In genomic region chr2:86809481-86810121, GRCh38 we compare ENCODE assay signal across 18 cellular contexts. TPM values are rescaled to one million over a fixed set of nuclear protein-coding genes. Genes with fewer than 3 reads are reported as not detected.
A peak's percentile ranks its signal among the peaks of the same experiment; 100 is the strongest.
DNase-seq lines count a peak whose midpoint lies in the region; ATAC-seq, FAIRE-seq and TF ChIP-seq lines count a peak whose summit lies in the region.
"Had no signal": no experiment of that assay in that cellular context is flagged by ENCODE, and none has a peak within 500 bp of the region (broad histone marks: within the 10 kb centered on the region; RNA-seq: fewer than 3 reads in every experiment).

No MANE protein-coding gene starts in this region.

- H3K27ac ChIP-seq in endothelial cell of umbilical vein (ENCODE audit: insufficient read depth, low read depth, low read length): no peak overlapping the region
- H3K27ac ChIP-seq in spleen: peak overlapping the region in 7 of 8 donors; percentile 3 to 83 (median 76)
- H3K27ac ChIP-seq: coronary artery, foreskin keratinocyte, right lobe of liver, tibial artery, WERI-Rb-1 had no signal

- 13 to 27% (median 18%) methylated on average over 39 to 43 of the region's 43 CpGs for WGBS in spleen, 5 donors
- WGBS in lower leg skin, 2 donors: 35 to 41% methylated on average over 37 to 43 of the region's 43 CpGs

- CTCF ChIA-PET in activated CD8-positive, alpha-beta T cell treated with anti-CD3 and anti-CD28 coated beads, Interleukin-2, amount 10 ng/mL, durations not matched to agents 7 days and 5 days (lab: Charles Lee): interaction anchor here (0.6 to 8.7 kb wide), 5 partner anchors 14 to 52 kb away, joined by 3 to 243 read pairs (median 82); partner anchors contain the start of gene CD8A
- CTCF ChIA-PET in endothelial cell of umbilical vein (lab: Charles Lee): no interaction called here

- dilution Hi-C loops in endothelial cell of umbilical vein (cut with MboI; ENCODE audit: extremely low pct_ligation_motif_present, low sequenced_read_pairs): no loop called here

- no TSS peak for BruUV-seq in endothelial cell of umbilical vein (replicated peaks; lab: Mats Ljungman, UMichigan)

- POLR2A ChIA-PET in activated CD8-positive, alpha-beta T cell treated with anti-CD3 and anti-CD28 coated beads, Interleukin-2, amount 10 ng/mL, durations not matched to agents 7 days and 5 days (lab: Charles Lee): interaction anchor here (0.6 to 12.2 kb wide), 7 partner anchors 15 to 547 kb away, joined by 3 to 329 read pairs (median 5); partner anchors contain the start of gene CD8A
- POLR2A ChIA-PET in endothelial cell of umbilical vein (lab: Charles Lee): no interaction called here

- no peaks in the 10 kb centered on the region for H3K79me2 ChIP-seq in endothelial cell of umbilical vein (ENCODE audit: control insufficient read depth, insufficient read depth, low read length)

- no peak overlapping the region for H3K9ac ChIP-seq in endothelial cell of umbilical vein (replicated peaks; ENCODE audit: extremely low read depth, insufficient read depth, low read length)

- no peaks in the 10 kb centered on the region for H3K9me3 Mint-ChIP-seq in activated CD8-positive, alpha-beta T cell treated with anti-CD3 and anti-CD28 coated beads, Interleukin-2, amount 10 ng/mL, durations not matched to agents 7 days and 5 days (ENCODE audit: insufficient read depth)
- H3K9me3 Mint-ChIP-seq: activated naive CD4-positive, alpha-beta T cell treated with anti-CD3 and anti-CD28 coated beads, Interleukin-2, amount 10 ng/mL, durations not matched to agents 7 days and 5 days had no signal

- H3K4me2 ChIP-seq in endothelial cell of umbilical vein (ENCODE audit: insufficient read depth, low read length): no peak overlapping the region

- H3K9me3 ChIP-seq in endothelial cell of umbilical vein (replicated peaks; ENCODE audit: control insufficient read depth, insufficient read depth, low read length) (no peaks in the 10 kb centered on the region), spleen (no peaks in the 10 kb centered on the region)
- H3K9me3 ChIP-seq: right lobe of liver, tibial artery had no signal

- peaks cover 49% of the 10 kb centered on the region for H3K36me3 Mint-ChIP-seq in activated CD8-positive, alpha-beta T cell treated with anti-CD3 and anti-CD28 coated beads, Interleukin-2, amount 10 ng/mL, durations not matched to agents 7 days and 5 days (ENCODE audit: low read depth)
- H3K36me3 Mint-ChIP-seq: activated naive CD4-positive, alpha-beta T cell treated with anti-CD3 and anti-CD28 coated beads, Interleukin-2, amount 10 ng/mL, durations not matched to agents 7 days and 5 days had no signal

- H3K4me1 Mint-ChIP-seq in activated CD8-positive, alpha-beta T cell treated with anti-CD3 and anti-CD28 coated beads, Interleukin-2, amount 10 ng/mL, durations not matched to agents 7 days and 5 days (ENCODE audit: low read depth): peaks cover 51% of the 10 kb centered on the region

- peak; percentile 12 for ATAC-seq in activated CD8-positive, alpha-beta T cell treated with anti-CD3 and anti-CD28 coated beads, Interleukin-2, amount 10 ng/mL, durations not matched to agents 7 days and 5 days

- H3K4me3 ChIP-seq in H7 (ENCODE audit: insufficient read depth, low read depth, low read length) (no peak overlapping the region), endothelial cell of umbilical vein (replicated peaks in 1 of 3; ENCODE audit: insufficient read depth in 1 of 3, low read depth in 1 of 3, low read length in 3 of 3) (no peak overlapping the region), spleen (peak overlapping the region; percentile 7 to 71 (median 42)), lower leg skin (ENCODE audit: low read depth, poor library complexity, severe bottlenecking) (no peak overlapping the region)
- H3K4me3 ChIP-seq: coronary artery, right lobe of liver, tibial artery had no signal

- peak overlapping the region; percentile 94 for H3K27ac Mint-ChIP-seq in activated CD8-positive, alpha-beta T cell treated with anti-CD3 and anti-CD28 coated beads, Interleukin-2, amount 10 ng/mL, durations not matched to agents 7 days and 5 days
- H3K27ac Mint-ChIP-seq: activated naive CD4-positive, alpha-beta T cell treated with anti-CD3 and anti-CD28 coated beads, Interleukin-2, amount 10 ng/mL, durations not matched to agents 7 days and 5 days had no signal

- peak overlapping the region; percentile 93 for H3K4me3 Mint-ChIP-seq in activated CD8-positive, alpha-beta T cell treated with anti-CD3 and anti-CD28 coated beads, Interleukin-2, amount 10 ng/mL, durations not matched to agents 7 days and 5 days

- intact Hi-C loops in endothelial cell of umbilical vein (cut with micrococcal nuclease) (no loop called here), spleen (cut with DNase I; ENCODE audit: low total_unique reads) (no loop called here), lower leg skin (cut with DNase I; ENCODE audit: low total_unique reads) (no loop called here)

- H3K4me1 ChIP-seq in endothelial cell of umbilical vein (ENCODE audit: control insufficient read depth, extremely low read depth, insufficient read depth, low read length): no peaks in the 10 kb centered on the region
- peaks cover 4 to 42% (median 34%) of the 10 kb centered on the region in 6 donors for H3K4me1 ChIP-seq in spleen
- H3K4me1 ChIP-seq: foreskin keratinocyte had no signal

- H3K36me3 ChIP-seq in H7 (replicated peaks; ENCODE audit: control insufficient read depth, insufficient read depth, low read length): no peaks in the 10 kb centered on the region
- no peaks in the 10 kb centered on the region for H3K36me3 ChIP-seq in endothelial cell of umbilical vein (ENCODE audit: control insufficient read depth in 2 of 2, extremely low read depth in 1 of 2, insufficient read depth in 2 of 2, low read length in 2 of 2)
- H3K36me3 ChIP-seq in spleen: no peaks in the 10 kb centered on the region
- H3K36me3 ChIP-seq: right lobe of liver, tibial artery, WERI-Rb-1 had no signal

- H2AFZ ChIP-seq in endothelial cell of umbilical vein (ENCODE audit: low read depth, low read length): no peak overlapping the region

- H3K27me3 Mint-ChIP-seq in activated CD8-positive, alpha-beta T cell treated with anti-CD3 and anti-CD28 coated beads, Interleukin-2, amount 10 ng/mL, durations not matched to agents 7 days and 5 days (ENCODE audit: low read depth): no peaks in the 10 kb centered on the region

- TF ChIP-seq POLR2A in endothelial cell of umbilical vein (IDR thresholded peaks at IDR 0.05; ENCODE audit: low read depth, low read length): no peak
- TF ChIP-seq POLR2A in spleen (IDR thresholded peaks at IDR 0.05): no peak
- no peak for TF ChIP-seq POLR2A in lower leg skin (IDR thresholded peaks at IDR 0.05)

- no peaks in the 10 kb centered on the region for H4K20me1 ChIP-seq in endothelial cell of umbilical vein (replicated peaks; ENCODE audit: control insufficient read depth, extremely low read depth, insufficient read depth, low read length)

- no peaks in the 10 kb centered on the region for H3K9me1 ChIP-seq in endothelial cell of umbilical vein (replicated peaks; ENCODE audit: control insufficient read depth, extremely low read depth, insufficient read depth, low read length)

- H3K27me3 ChIP-seq in H7 (ENCODE audit: control insufficient read depth, insufficient read depth, low read length) (peaks cover 12% of the 10 kb centered on the region), endothelial cell of umbilical vein (ENCODE audit: control insufficient read depth in 2 of 2, insufficient read depth in 2 of 2, low read length in 2 of 2) (peaks cover 18 to 29% of the 10 kb centered on the region in 2 experiments), spleen (replicated peaks in 1 of 7) (peaks cover 0 to 43% (median 26%) of the 10 kb centered on the region in 7 donors)

- FAIRE-seq in endothelial cell of umbilical vein (lab: Jason Lieb, UNC): no peak

- DNase-seq in H7 (peak; percentile 43), endothelial cell of umbilical vein (ENCODE audit: low read depth, low spot score) (no peak), spleen (no peak), activated gamma-delta T cell (lab: John Stamatoyannopoulos, UW) (no peak), DMS153 treated with DMSO at 0.1 percent for 48 hours (lab: John Stamatoyannopoulos, UW; ENCODE audit: unreplicated experiment) (no peak), lower leg skin (ENCODE audit: low spot score in 2 of 2) (no peak)
- DNase-seq in activated CD8-positive, alpha-beta T cell treated with anti-CD3 and anti-CD28 coated beads, Interleukin-2, amount 10 ng/mL, durations not matched to agents 7 days and 5 days: peak; percentile 72
- no peak for DNase-seq in activated effector memory CD4-positive, alpha-beta T cell treated with Interleukin-2 at 50 U/mL for 16 hours
- DNase-seq: activated naive CD4-positive, alpha-beta T cell treated with anti-CD3 and anti-CD28 coated beads, Interleukin-2, amount 10 ng/mL, durations not matched to agents 7 days and 5 days; foreskin keratinocyte; Kasumi-1; NCI-H1694; NCI-H69; SHP77; tibial artery; WERI-Rb-1 had no signal

- no peak for TF ChIP-seq CTCF in endothelial cell of umbilical vein (IDR thresholded peaks at IDR 0.05; ENCODE audit: extremely low read depth in 1 of 2, insufficient read depth in 1 of 2, low read depth in 1 of 2, low read length in 2 of 2)
- TF ChIP-seq CTCF in spleen (IDR thresholded peaks at IDR 0.05 in 8 of 11, conservative IDR thresholded peaks at IDR 0.05 in 3 of 11): no peak
- TF ChIP-seq CTCF in lower leg skin (IDR thresholded peaks at IDR 0.05): no peak

RNA-seq across cellular contexts. Expression of gene CD8A, which starts 18.9 kb away (rescaled TPM):
- not detected in 2 replicates for total RNA-seq in H7 (2014; rRNA removed; shearing (Covaris generic))
- 100 to 1,000 TPM; 667 to 675 TPM for total RNA-seq in activated CD8-positive, alpha-beta T cell treated with anti-CD3 and anti-CD28 coated beads, Interleukin-2, amount 10 ng/mL, durations not matched to agents 7 days and 5 days
- total RNA-seq in endothelial cell of umbilical vein (not detected in 2 replicates), spleen (100 to 1,000 TPM in 4 of 7 donors, 10 to 100 TPM in 3; 91.2 to 182 (median 111) TPM), lower leg skin (1 to 10 TPM in 1 of 4 donors, under 1 TPM in 3; 0.49 to 1.9 (median 0.87) TPM)
- polyA plus RNA-seq in endothelial cell of umbilical vein (not detected in 2 replicates), spleen (10 to 100 TPM; 14.2 to 47.8 (median 21.4) TPM)
- not detected in 2 replicates for polyA plus RNA-seq in endothelial cell of umbilical vein (2011; cell fraction: cytosol; rRNA removed)
- not detected in 2 replicates for polyA plus RNA-seq in endothelial cell of umbilical vein (2011; cell fraction: nucleus; rRNA removed)
- polyA plus RNA-seq in endothelial cell of umbilical vein (2012): not detected in 2 replicates
- not detected in 2 replicates for polyA minus RNA-seq in endothelial cell of umbilical vein
- polyA minus RNA-seq in endothelial cell of umbilical vein (2011; cell fraction: cytosol; rRNA and poly(A)+ RNA removed): not detected
- polyA minus RNA-seq in endothelial cell of umbilical vein (2011; cell fraction: nucleus; rRNA and poly(A)+ RNA removed): not detected in 2 replicates

RNA-seq across cellular contexts. Expression of gene CD8B, which starts 52.1 kb away (rescaled TPM):
- total RNA-seq in H7 (2014; rRNA removed; shearing (Covaris generic)): 0.37 and 0.66 TPM in 2 replicates
- 100 to 1,000 TPM; 423 to 439 TPM for total RNA-seq in activated CD8-positive, alpha-beta T cell treated with anti-CD3 and anti-CD28 coated beads, Interleukin-2, amount 10 ng/mL, durations not matched to agents 7 days and 5 days
- not detected in 2 replicates for total RNA-seq in endothelial cell of umbilical vein
- not detected in 2 replicates for polyA plus RNA-seq in endothelial cell of umbilical vein
- not detected in 2 replicates for polyA plus RNA-seq in endothelial cell of umbilical vein (2011; cell fraction: cytosol; rRNA removed)
- not detected in 2 replicates for polyA plus RNA-seq in endothelial cell of umbilical vein (2011; cell fraction: nucleus; rRNA removed)
- not detected in 2 replicates for polyA plus RNA-seq in endothelial cell of umbilical vein (2012)
- not detected in 2 replicates for polyA minus RNA-seq in endothelial cell of umbilical vein
- not detected for polyA minus RNA-seq in endothelial cell of umbilical vein (2011; cell fraction: cytosol; rRNA and poly(A)+ RNA removed)
- polyA minus RNA-seq in endothelial cell of umbilical vein (2011; cell fraction: nucleus; rRNA and poly(A)+ RNA removed): not detected in 2 replicates
- total RNA-seq in spleen: 10 to 100 TPM in 6 of 7 donors, 1 to 10 TPM in 1; 9.3 to 24.3 (median 17.6) TPM
- 1 to 10 TPM; 5.0 to 9.8 (median 6.5) TPM for polyA plus RNA-seq in spleen
- total RNA-seq in lower leg skin: 1 to 10 TPM in 2 of 4 donors, under 1 TPM in 1, not detected in 1; 0.76 to 2.4 (median 1.2) TPM
- total RNA-seq: foreskin keratinocyte had no signal
- polyA plus RNA-seq: foreskin keratinocyte had no signal

Comparison
In these comparisons a context has a peak if more than half of its experiments do, and no peak if none do; other contexts are left out.
1. DNase-seq: peak in H7 (single experiment) and activated CD8-positive, alpha-beta T cell treated with anti-CD3 and anti-CD28 coated beads, Interleukin-2, amount 10 ng/mL, durations not matched to agents 7 days and 5 days (single experiment); none in endothelial cell of umbilical vein (single experiment), spleen (single experiment), activated gamma-delta T cell (single experiment), DMS153 treated with DMSO at 0.1 percent for 48 hours (single experiment), activated effector memory CD4-positive, alpha-beta T cell treated with Interleukin-2 at 50 U/mL for 16 hours (single experiment) and lower leg skin (0 of 2).
2. H3K4me3 ChIP-seq: peak in spleen (8 of 8); none in H7 (single experiment), endothelial cell of umbilical vein (0 of 3) and lower leg skin (single experiment).
3. RNA of gene CD8A, which starts 18.9 kb away (total RNA-seq): 667 to 675 TPM in activated CD8-positive, alpha-beta T cell treated with anti-CD3 and anti-CD28 coated beads, Interleukin-2, amount 10 ng/mL, durations not matched to agents 7 days and 5 days and 91.2 to 182 TPM in spleen; 0.49 to 1.9 TPM in lower leg skin, not detected in H7 and not detected in endothelial cell of umbilical vein; every median in the first group is over 10 times any median in the second.
4. RNA of gene CD8B, which starts 52.1 kb away (total RNA-seq): 423 to 439 TPM in activated CD8-positive, alpha-beta T cell treated with anti-CD3 and anti-CD28 coated beads, Interleukin-2, amount 10 ng/mL, durations not matched to agents 7 days and 5 days; 9.3 to 24.3 TPM in spleen, 0.76 to 2.4 TPM in lower leg skin, 0.37 to 0.66 TPM in H7 and not detected in endothelial cell of umbilical vein; every median in the first group is over 10 times any median in the second.